In genomic region chr3:139111392-139112229, GRCh38 we compare ENCODE assay signal across 8 cellular contexts.
DNase-seq lines count a peak whose midpoint lies in the region; ATAC-seq and TF ChIP-seq lines count a peak whose summit lies in the region.

No MANE protein-coding gene starts in this region.

- intact Hi-C loops in left cardiac atrium (cut with DNase I): loop anchor here (2.0 kb wide), 1 partner anchor 217 kb away; no protein-coding TSS in a partner anchor

- DNase-seq in AG08396 (ENCODE audit: low spot score) (peak; percentile 69), LHCN-M2 (ENCODE audit: low read depth) (peak; percentile 52), amniotic epithelial cell (ENCODE audit: low read depth) (peak; percentile 56), left cardiac atrium (peak; percentile 63), putamen (ENCODE audit: low spot score) (peak; percentile 53)

- ATAC-seq in GM18909 (IDR thresholded peaks at IDR 0.05; ENCODE audit: poor library complexity, unreplicated experiment) (peak; percentile 67), SK-N-SH treated with all-trans-retinoic acid at 6 μM for 48 hours (peak; percentile 95), left cardiac atrium (peak; percentile 83 to 87), GM21737 (IDR thresholded peaks at IDR 0.05; ENCODE audit: unreplicated experiment) (no peak)

TF ChIP-seq in SK-N-SH treated with all-trans-retinoic acid at 6 μM for 48 hours, 23 proteins besides CTCF, POLR2A, EP300 and RAD21:
- TF ChIP-seq ZFP3 (CRISPR knock-in tag; IDR thresholded peaks at IDR 0.05): no peak
- TF ChIP-seq SNAI2 (CRISPR knock-in tag; IDR thresholded peaks at IDR 0.05): no peak
- TF ChIP-seq ZNF565 (CRISPR knock-in tag; conservative IDR thresholded peaks at IDR 0.05; ENCODE audit: low read depth): no peak
- no peak for TF ChIP-seq CSRNP3 (CRISPR knock-in tag; IDR thresholded peaks at IDR 0.05)
- TF ChIP-seq PPARA (CRISPR knock-in tag; IDR thresholded peaks at IDR 0.05; ENCODE audit: borderline replicate concordance): no peak
- TF ChIP-seq OSR1 (CRISPR knock-in tag; IDR thresholded peaks at IDR 0.05): no peak
- no peak for TF ChIP-seq ZNF70 (CRISPR knock-in tag; IDR thresholded peaks at IDR 0.05)
- no peak for TF ChIP-seq TSHZ2 (CRISPR knock-in tag; IDR thresholded peaks at IDR 0.05)
- TF ChIP-seq CREB5 (CRISPR knock-in tag; IDR thresholded peaks at IDR 0.05; ENCODE audit: low read depth): no peak
- no peak for TF ChIP-seq ARNTL (CRISPR knock-in tag; IDR thresholded peaks at IDR 0.05; ENCODE audit: borderline replicate concordance, low read depth)
- no peak for TF ChIP-seq BACH2 (CRISPR knock-in tag; IDR thresholded peaks at IDR 0.05; ENCODE audit: borderline replicate concordance)
- TF ChIP-seq POU6F1 (CRISPR knock-in tag; IDR thresholded peaks at IDR 0.05; ENCODE audit: borderline replicate concordance, low read depth): no peak
- TF ChIP-seq TOX (CRISPR knock-in tag; IDR thresholded peaks at IDR 0.05; ENCODE audit: borderline replicate concordance): no peak
- no peak for TF ChIP-seq ZFP30 (CRISPR knock-in tag; IDR thresholded peaks at IDR 0.05)
- no peak for TF ChIP-seq GLIS3 (CRISPR knock-in tag; IDR thresholded peaks at IDR 0.05)
- TF ChIP-seq ISL1 (CRISPR knock-in tag; IDR thresholded peaks at IDR 0.05): no peak
- TF ChIP-seq TCF4 (CRISPR knock-in tag; IDR thresholded peaks at IDR 0.05; ENCODE audit: borderline replicate concordance): no peak
- TF ChIP-seq ZNF8 (CRISPR knock-in tag; IDR thresholded peaks at IDR 0.05): no peak
